8 cellular contexts compared by ENCODE assay signal in the genomic region with DNA sequence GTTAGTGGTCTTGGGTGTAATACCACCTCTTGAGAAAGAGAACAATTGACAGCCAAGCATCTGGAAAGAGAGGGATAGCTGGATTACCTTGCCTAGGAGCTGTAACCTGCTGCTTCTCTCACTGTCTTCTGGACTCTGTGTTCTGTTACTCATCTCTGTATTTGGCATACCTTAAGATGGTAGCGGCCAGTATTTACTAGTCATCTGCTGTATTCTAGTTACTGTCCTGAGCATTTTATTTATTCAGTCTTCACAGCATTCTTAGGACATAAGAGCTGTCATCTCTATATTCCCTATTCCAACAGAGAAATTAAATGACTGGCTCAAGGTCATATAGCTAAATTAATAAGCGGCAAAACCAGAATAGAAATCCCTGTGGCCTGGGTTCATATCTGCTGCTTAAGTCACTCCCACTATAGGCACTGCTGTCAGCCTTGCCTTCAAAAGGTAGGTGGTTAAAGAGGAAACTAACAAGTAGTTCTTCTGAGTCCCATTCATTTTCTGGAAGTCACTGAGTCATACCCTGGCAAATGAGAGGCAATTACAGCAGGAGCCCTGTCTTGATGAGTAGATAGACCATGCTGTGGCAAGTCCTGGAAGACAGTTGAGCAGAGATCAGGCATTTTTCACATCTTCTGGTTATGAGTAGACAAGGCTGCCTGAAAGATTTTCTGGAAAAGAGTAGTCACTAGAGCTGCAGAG.
DNase-seq lines count a peak whose midpoint lies in the region; ATAC-seq, FAIRE-seq and TF ChIP-seq lines count a peak whose summit lies in the region.

No MANE protein-coding gene starts in this region.

- peak; percentile 34 for ATAC-seq in CD4-positive, alpha-beta T cell (ENCODE audit: poor library complexity)
- ATAC-seq in HepG2 (peak; percentile 32; the same call in 2 of the 3 replicates), HG02981 (IDR thresholded peaks at IDR 0.05; ENCODE audit: unreplicated experiment) (no peak), GM21528 (IDR thresholded peaks at IDR 0.05; ENCODE audit: low FRiP score, unreplicated experiment) (no peak)

- no peak for FAIRE-seq in HepG2 (lab: Jason Lieb, UNC)

- H3K9me3 Mint-ChIP-seq in CD4-positive, alpha-beta T cell, result no peaks in the 10 kb centered on the region
- H3K9me3 Mint-ChIP-seq in IgD-negative memory B cell (no peaks in the 10 kb centered on the region), Caco-2 (ENCODE audit: unreplicated experiment) (no peaks in the 10 kb centered on the region)

- BruUV-seq in HepG2 (replicated peaks; lab: Mats Ljungman, UMichigan) (no TSS peak), Caco-2 (replicated peaks; lab: Mats Ljungman, UMichigan) (no TSS peak)

- TF ChIP-seq RAD21 in HepG2 (CRISPR knock-in tag; IDR thresholded peaks at IDR 0.05), result no peak

- no peak overlapping the region for H3K4me2 ChIP-seq in HepG2 (ENCODE audit: low read depth, low read length)

- TF ChIP-seq POLR2A in HepG2 (IDR thresholded peaks at IDR 0.05; ENCODE audit: insufficient read depth in 1 of 2, low read depth in 2 of 2, low read length in 2 of 2), result no peak

- peaks cover 23% of the 10 kb centered on the region for H3K4me1 ChIP-seq in adipocyte (ENCODE audit: control insufficient read depth, insufficient read depth, low read length)
- H3K4me1 ChIP-seq in HepG2 (ENCODE audit: insufficient read depth, low read length), result no peaks in the 10 kb centered on the region
- H3K4me1 ChIP-seq in Caco-2, result no peaks in the 10 kb centered on the region

- H3K4me1 Mint-ChIP-seq in CD4-positive, alpha-beta T cell (ENCODE audit: low read depth), result peaks cover 58% of the 10 kb centered on the region
- H3K4me1 Mint-ChIP-seq in IgD-negative memory B cell (peaks cover 19 to 37% (median 33%) of the 10 kb centered on the region in 3 donors), Caco-2 (ENCODE audit: low read depth, unreplicated experiment) (no peaks in the 10 kb centered on the region)

- WGBS in HepG2 (ENCODE audit: low lambda C conversion rate), result 94% methylated on average over 2 of the region's 2 CpGs

- peak overlapping the region; percentile 79 for H3K27ac Mint-ChIP-seq in CD4-positive, alpha-beta T cell
- H3K27ac Mint-ChIP-seq in IgD-negative memory B cell (peak overlapping the region; percentile 0 to 89 (median 76)), Caco-2 (ENCODE audit: unreplicated experiment) (no peak overlapping the region)

- H3K4me3 Mint-ChIP-seq in CD4-positive, alpha-beta T cell, result no peak overlapping the region
- H3K4me3 Mint-ChIP-seq in IgD-negative memory B cell (no peak overlapping the region), Caco-2 (ENCODE audit: unreplicated experiment) (no peak overlapping the region)

- TF ChIP-seq CTCF in CD4-positive, alpha-beta T cell (IDR thresholded peaks at IDR 0.05), result no peak
- TF ChIP-seq CTCF in HepG2 (CRISPR knock-in tag; IDR thresholded peaks at IDR 0.05), result no peak
- TF ChIP-seq CTCF in Caco-2 (IDR thresholded peaks at IDR 0.05; ENCODE audit: insufficient read depth in 1 of 2, low read depth in 1 of 2, low read length in 1 of 2, severe bottlenecking in 1 of 2, unreplicated experiment in 1 of 2), result no peak

- H3K9ac ChIP-seq in adipocyte (ENCODE audit: low read length), result no peak overlapping the region
- no peak overlapping the region for H3K9ac ChIP-seq in HepG2 (ENCODE audit: insufficient read depth, low read depth, low read length)

- DNase-seq in CD4-positive, alpha-beta T cell, result peak in 1 of 10 experiments; percentile 8
- peak; percentile 47 for DNase-seq in adipocyte (ENCODE audit: low read depth)
- DNase-seq in HepG2 (ENCODE audit: low spot score), result no peak
- DNase-seq in ecto neural progenitor cell (ENCODE audit: low spot score), result no peak
- DNase-seq in Caco-2, result no peak

- H3K9me3 ChIP-seq in CD4-positive, alpha-beta T cell (ENCODE audit: control insufficient read depth, low read length), result no peaks in the 10 kb centered on the region
- no peaks in the 10 kb centered on the region for H3K9me3 ChIP-seq in adipocyte (ENCODE audit: control insufficient read depth, low read length)
- no peaks in the 10 kb centered on the region for H3K9me3 ChIP-seq in HepG2 (ENCODE audit: low read length)
- H3K9me3 ChIP-seq in Caco-2, result no peaks in the 10 kb centered on the region

- peaks cover 35% of the 10 kb centered on the region for H3K79me2 ChIP-seq in HepG2 (ENCODE audit: insufficient read depth, low read length)

- POLR2A ChIA-PET in CD4-positive, alpha-beta T cell (lab: Charles Lee), result interaction anchor here (0.9 to 7.5 kb wide), 5 partner anchors 10 to 177 kb away, joined by 3 to 83 read pairs (median 8); no protein-coding TSS in a partner anchor
- POLR2A ChIA-PET in HepG2 (lab: Yijun Ruan, JAX), result interaction anchor here (2.5 kb wide), 1 partner anchor 114 kb away, joined by 12 read pairs; no protein-coding TSS in a partner anchor
- POLR2A ChIA-PET in Caco-2 (lab: Charles Lee), result interaction anchor here (1.6 kb wide), 1 partner anchor 114 kb away, joined by 6 read pairs; no protein-coding TSS in a partner anchor

- H3K27ac ChIP-seq in CD4-positive, alpha-beta T cell (ENCODE audit: low read depth, low read length), result peak overlapping the region; percentile 8
- H3K27ac ChIP-seq in HepG2 (ENCODE audit: extremely low read length, insufficient read depth, low read length), result no peak overlapping the region

- H3K27me3 ChIP-seq in CD4-positive, alpha-beta T cell (ENCODE audit: control insufficient read depth, insufficient read depth, low read length), result no peaks in the 10 kb centered on the region
- H3K27me3 ChIP-seq in adipocyte (replicated peaks; ENCODE audit: control insufficient read depth, insufficient read depth, low read length) (no peaks in the 10 kb centered on the region), HepG2 (ENCODE audit: control insufficient read depth in 1 of 2, insufficient read depth in 2 of 2, low read length in 2 of 2) (no peaks in the 10 kb centered on the region), Caco-2 (replicated peaks; ENCODE audit: control insufficient read depth, insufficient read depth, low read length) (no peaks in the 10 kb centered on the region)

- intact Hi-C loops in CD4-positive, alpha-beta T cell (cut with DNase I, micrococcal nuclease), result loop anchor here (1.0 to 2.0 kb wide), 3 partner anchors 113 to 177 kb away; no protein-coding TSS in a partner anchor
- intact Hi-C loops in HepG2 (cut with micrococcal nuclease; ENCODE audit: unreplicated experiment), result no loop called here
- intact Hi-C loops in Caco-2 (cut with micrococcal nuclease; ENCODE audit: unreplicated experiment), result loop anchor here (10.0 kb wide), 1 partner anchor 69 kb away; a partner anchor contains a TSS

- H3K27me3 Mint-ChIP-seq in CD4-positive, alpha-beta T cell, result no peaks in the 10 kb centered on the region
- H3K27me3 Mint-ChIP-seq in IgD-negative memory B cell (no peaks in the 10 kb centered on the region), Caco-2 (ENCODE audit: insufficient read depth, unreplicated experiment) (no peaks in the 10 kb centered on the region)

- peaks cover 39% of the 10 kb centered on the region for H3K36me3 Mint-ChIP-seq in CD4-positive, alpha-beta T cell (ENCODE audit: low read depth)
- H3K36me3 Mint-ChIP-seq in IgD-negative memory B cell, result peaks cover 3% of the 10 kb centered on the region
- H3K36me3 Mint-ChIP-seq in Caco-2 (ENCODE audit: insufficient read depth, unreplicated experiment), result peaks cover 50% of the 10 kb centered on the region

- H3K36me3 ChIP-seq in adipocyte (ENCODE audit: control insufficient read depth, insufficient read depth, low read length, severe bottlenecking) (peaks cover 33% of the 10 kb centered on the region), HepG2 (replicated peaks in 1 of 2; ENCODE audit: control insufficient read depth in 1 of 2, insufficient read depth in 2 of 2, low read length in 2 of 2) (peaks cover 17 to 33% of the 10 kb centered on the region in 2 experiments), Caco-2 (ENCODE audit: control insufficient read depth, insufficient read depth, low read length) (peaks cover 6% of the 10 kb centered on the region)

- CTCF ChIA-PET in CD4-positive, alpha-beta T cell (lab: Charles Lee), result interaction anchor here (0.9 to 3.4 kb wide), 15 partner anchors 9 to 177 kb away, joined by 3 to 31 read pairs (median 4); a partner anchor contains a TSS
- CTCF ChIA-PET in HepG2 (lab: Yijun Ruan, JAX; ENCODE audit: low intra/inter-chr PET ratio, low total read pairs) (interaction anchor here (0.7 to 1.3 kb wide), 2 partner anchors 113 to 177 kb away, joined by 3 to 9 read pairs; no protein-coding TSS in a partner anchor), Caco-2 (lab: Charles Lee) (interaction anchor here (0.5 to 3.8 kb wide), 5 partner anchors 9 to 176 kb away, joined by 4 to 35 read pairs (median 7); a partner anchor contains a TSS)

- no peak for TF ChIP-seq EP300 in HepG2 (IDR thresholded peaks at IDR 0.05; ENCODE audit: low read depth in 2 of 2, low read length in 2 of 2)
- TF ChIP-seq EP300 in HepG2 (CRISPR knock-in tag; IDR thresholded peaks at IDR 0.05; ENCODE audit: borderline replicate concordance), result no peak

- peaks cover 27% of the 10 kb centered on the region; the same call in 1 of the 2 replicates for H4K20me1 ChIP-seq in HepG2 (ENCODE audit: insufficient read depth, low read length)

- H2AFZ ChIP-seq in HepG2 (ENCODE audit: low read length), result no peak overlapping the region

- in situ Hi-C loops in HepG2 (cut with HindIII; ENCODE audit: extremely low pct_ligation_motif_present, low pct_unique_long_range_greater_than_20kb), result no loop called here

- H3K4me3 ChIP-seq in adipocyte (ENCODE audit: low read length), result no peak overlapping the region
- H3K4me3 ChIP-seq in HepG2 (replicated peaks in 1 of 3; ENCODE audit: insufficient read depth in 1 of 3, low read depth in 2 of 3, low read length in 3 of 3), result no peak overlapping the region
- H3K4me3 ChIP-seq in Caco-2 (ENCODE audit: low read depth, low read length), result no peak overlapping the region

TF ChIP-seq in HepG2, 621 proteins besides CTCF, POLR2A, EP300 and RAD21 (continues in another document):
- no peak for TF ChIP-seq HMGA1 (CRISPR knock-in tag; conservative IDR thresholded peaks at IDR 0.05)
- no peak for TF ChIP-seq ZNF577 (CRISPR knock-in tag; IDR thresholded peaks at IDR 0.05; ENCODE audit: borderline replicate concordance, low read depth)
- TF ChIP-seq SMC3 (IDR thresholded peaks at IDR 0.05; ENCODE audit: low read length), result no peak
- no peak for TF ChIP-seq SOX5 (CRISPR knock-in tag; IDR thresholded peaks at IDR 0.05; ENCODE audit: borderline replicate concordance)

Comparison
In these comparisons a context has a peak if more than half of its experiments do, and no peak if none do; other contexts are left out.
1. ATAC-seq: peak in CD4-positive, alpha-beta T cell (single experiment) and HepG2 (single experiment); none in HG02981 (single experiment) and GM21528 (single experiment).